Comparison of ENCODE assay signal across 1 cellular context in the genomic region with DNA sequence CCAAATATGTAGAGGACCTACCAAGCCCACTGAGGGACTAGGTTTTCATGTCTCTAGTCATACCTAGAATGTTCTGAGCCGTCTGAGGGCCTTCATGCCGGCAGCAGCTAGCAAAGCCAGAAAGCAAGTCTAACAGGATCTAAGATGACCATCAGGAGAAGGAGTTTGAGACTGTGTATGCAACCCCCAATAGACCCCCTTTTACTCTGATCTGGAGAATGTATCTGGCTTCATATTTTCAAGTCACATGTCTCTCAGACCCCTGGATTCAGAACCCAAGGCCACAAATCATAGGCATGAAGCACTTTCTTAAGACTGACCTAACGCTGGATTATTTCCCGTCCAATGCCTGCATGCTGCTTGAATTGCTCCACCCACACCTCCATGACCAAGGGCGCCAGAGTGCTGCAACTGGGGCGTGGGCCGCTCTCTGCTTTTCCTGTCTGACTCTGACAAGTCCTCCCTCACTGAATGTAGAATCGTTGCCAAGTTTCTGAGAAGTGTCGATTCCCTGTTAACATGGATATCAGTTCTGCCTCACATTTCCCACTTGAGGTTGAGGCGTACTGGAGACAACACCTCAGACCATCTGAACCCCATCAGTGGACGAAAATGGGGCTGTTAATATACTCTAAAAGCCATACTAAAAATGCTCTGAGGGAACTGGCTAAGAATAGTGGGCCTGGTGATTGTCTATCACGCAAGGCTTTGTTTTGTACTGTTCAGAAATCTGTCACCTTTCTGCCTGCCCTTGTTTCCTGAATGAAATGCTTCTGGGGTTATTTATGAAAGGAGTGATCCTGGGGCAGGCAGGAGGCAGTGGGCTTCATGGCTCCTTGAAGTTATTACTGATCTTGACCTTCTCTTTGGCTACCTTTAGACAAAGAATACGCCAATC.
TF ChIP-seq lines count a peak whose summit lies in the region.

No MANE protein-coding gene starts in this region.

TF ChIP-seq in K562, 482 proteins besides CTCF, POLR2A, EP300 and RAD21 (continued from another document and continues in another):
- TF ChIP-seq, protein P1, sequence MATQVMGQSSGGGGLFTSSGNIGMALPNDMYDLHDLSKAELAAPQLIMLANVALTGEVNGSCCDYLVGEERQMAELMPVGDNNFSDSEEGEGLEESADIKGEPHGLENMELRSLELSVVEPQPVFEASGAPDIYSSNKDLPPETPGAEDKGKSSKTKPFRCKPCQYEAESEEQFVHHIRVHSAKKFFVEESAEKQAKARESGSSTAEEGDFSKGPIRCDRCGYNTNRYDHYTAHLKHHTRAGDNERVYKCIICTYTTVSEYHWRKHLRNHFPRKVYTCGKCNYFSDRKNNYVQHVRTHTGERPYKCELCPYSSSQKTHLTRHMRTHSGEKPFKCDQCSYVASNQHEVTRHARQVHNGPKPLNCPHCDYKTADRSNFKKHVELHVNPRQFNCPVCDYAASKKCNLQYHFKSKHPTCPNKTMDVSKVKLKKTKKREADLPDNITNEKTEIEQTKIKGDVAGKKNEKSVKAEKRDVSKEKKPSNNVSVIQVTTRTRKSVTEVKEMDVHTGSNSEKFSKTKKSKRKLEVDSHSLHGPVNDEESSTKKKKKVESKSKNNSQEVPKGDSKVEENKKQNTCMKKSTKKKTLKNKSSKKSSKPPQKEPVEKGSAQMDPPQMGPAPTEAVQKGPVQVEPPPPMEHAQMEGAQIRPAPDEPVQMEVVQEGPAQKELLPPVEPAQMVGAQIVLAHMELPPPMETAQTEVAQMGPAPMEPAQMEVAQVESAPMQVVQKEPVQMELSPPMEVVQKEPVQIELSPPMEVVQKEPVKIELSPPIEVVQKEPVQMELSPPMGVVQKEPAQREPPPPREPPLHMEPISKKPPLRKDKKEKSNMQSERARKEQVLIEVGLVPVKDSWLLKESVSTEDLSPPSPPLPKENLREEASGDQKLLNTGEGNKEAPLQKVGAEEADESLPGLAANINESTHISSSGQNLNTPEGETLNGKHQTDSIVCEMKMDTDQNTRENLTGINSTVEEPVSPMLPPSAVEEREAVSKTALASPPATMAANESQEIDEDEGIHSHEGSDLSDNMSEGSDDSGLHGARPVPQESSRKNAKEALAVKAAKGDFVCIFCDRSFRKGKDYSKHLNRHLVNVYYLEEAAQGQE (CRISPR knock-in tag; IDR thresholded peaks at IDR 0.05; ENCODE audit: low read depth) = no peak
- no peak for TF ChIP-seq MAFF (IDR thresholded peaks at IDR 0.05; ENCODE audit: low read length)
- TF ChIP-seq, protein P2, sequence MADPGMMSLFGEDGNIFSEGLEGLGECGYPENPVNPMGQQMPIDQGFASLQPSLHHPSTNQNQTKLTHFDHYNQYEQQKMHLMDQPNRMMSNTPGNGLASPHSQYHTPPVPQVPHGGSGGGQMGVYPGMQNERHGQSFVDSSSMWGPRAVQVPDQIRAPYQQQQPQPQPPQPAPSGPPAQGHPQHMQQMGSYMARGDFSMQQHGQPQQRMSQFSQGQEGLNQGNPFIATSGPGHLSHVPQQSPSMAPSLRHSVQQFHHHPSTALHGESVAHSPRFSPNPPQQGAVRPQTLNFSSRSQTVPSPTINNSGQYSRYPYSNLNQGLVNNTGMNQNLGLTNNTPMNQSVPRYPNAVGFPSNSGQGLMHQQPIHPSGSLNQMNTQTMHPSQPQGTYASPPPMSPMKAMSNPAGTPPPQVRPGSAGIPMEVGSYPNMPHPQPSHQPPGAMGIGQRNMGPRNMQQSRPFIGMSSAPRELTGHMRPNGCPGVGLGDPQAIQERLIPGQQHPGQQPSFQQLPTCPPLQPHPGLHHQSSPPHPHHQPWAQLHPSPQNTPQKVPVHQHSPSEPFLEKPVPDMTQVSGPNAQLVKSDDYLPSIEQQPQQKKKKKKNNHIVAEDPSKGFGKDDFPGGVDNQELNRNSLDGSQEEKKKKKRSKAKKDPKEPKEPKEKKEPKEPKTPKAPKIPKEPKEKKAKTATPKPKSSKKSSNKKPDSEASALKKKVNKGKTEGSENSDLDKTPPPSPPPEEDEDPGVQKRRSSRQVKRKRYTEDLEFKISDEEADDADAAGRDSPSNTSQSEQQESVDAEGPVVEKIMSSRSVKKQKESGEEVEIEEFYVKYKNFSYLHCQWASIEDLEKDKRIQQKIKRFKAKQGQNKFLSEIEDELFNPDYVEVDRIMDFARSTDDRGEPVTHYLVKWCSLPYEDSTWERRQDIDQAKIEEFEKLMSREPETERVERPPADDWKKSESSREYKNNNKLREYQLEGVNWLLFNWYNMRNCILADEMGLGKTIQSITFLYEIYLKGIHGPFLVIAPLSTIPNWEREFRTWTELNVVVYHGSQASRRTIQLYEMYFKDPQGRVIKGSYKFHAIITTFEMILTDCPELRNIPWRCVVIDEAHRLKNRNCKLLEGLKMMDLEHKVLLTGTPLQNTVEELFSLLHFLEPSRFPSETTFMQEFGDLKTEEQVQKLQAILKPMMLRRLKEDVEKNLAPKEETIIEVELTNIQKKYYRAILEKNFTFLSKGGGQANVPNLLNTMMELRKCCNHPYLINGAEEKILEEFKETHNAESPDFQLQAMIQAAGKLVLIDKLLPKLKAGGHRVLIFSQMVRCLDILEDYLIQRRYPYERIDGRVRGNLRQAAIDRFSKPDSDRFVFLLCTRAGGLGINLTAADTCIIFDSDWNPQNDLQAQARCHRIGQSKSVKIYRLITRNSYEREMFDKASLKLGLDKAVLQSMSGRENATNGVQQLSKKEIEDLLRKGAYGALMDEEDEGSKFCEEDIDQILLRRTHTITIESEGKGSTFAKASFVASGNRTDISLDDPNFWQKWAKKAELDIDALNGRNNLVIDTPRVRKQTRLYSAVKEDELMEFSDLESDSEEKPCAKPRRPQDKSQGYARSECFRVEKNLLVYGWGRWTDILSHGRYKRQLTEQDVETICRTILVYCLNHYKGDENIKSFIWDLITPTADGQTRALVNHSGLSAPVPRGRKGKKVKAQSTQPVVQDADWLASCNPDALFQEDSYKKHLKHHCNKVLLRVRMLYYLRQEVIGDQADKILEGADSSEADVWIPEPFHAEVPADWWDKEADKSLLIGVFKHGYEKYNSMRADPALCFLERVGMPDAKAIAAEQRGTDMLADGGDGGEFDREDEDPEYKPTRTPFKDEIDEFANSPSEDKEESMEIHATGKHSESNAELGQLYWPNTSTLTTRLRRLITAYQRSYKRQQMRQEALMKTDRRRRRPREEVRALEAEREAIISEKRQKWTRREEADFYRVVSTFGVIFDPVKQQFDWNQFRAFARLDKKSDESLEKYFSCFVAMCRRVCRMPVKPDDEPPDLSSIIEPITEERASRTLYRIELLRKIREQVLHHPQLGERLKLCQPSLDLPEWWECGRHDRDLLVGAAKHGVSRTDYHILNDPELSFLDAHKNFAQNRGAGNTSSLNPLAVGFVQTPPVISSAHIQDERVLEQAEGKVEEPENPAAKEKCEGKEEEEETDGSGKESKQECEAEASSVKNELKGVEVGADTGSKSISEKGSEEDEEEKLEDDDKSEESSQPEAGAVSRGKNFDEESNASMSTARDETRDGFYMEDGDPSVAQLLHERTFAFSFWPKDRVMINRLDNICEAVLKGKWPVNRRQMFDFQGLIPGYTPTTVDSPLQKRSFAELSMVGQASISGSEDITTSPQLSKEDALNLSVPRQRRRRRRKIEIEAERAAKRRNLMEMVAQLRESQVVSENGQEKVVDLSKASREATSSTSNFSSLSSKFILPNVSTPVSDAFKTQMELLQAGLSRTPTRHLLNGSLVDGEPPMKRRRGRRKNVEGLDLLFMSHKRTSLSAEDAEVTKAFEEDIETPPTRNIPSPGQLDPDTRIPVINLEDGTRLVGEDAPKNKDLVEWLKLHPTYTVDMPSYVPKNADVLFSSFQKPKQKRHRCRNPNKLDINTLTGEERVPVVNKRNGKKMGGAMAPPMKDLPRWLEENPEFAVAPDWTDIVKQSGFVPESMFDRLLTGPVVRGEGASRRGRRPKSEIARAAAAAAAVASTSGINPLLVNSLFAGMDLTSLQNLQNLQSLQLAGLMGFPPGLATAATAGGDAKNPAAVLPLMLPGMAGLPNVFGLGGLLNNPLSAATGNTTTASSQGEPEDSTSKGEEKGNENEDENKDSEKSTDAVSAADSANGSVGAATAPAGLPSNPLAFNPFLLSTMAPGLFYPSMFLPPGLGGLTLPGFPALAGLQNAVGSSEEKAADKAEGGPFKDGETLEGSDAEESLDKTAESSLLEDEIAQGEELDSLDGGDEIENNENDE (IDR thresholded peaks at IDR 0.05; ENCODE audit: low read depth, low read length) = no peak
- TF ChIP-seq ZFX (CRISPR knock-in tag; IDR thresholded peaks at IDR 0.05) = no peak
- no peak for TF ChIP-seq CHD4 (IDR thresholded peaks at IDR 0.05; ENCODE audit: insufficient read depth, insufficient replicate concordance, low read depth, low read length, poor library complexity, severe bottlenecking)
- TF ChIP-seq MCM7 (IDR thresholded peaks at IDR 0.05) = no peak
- TF ChIP-seq POLR2AphosphoS2 (IDR thresholded peaks at IDR 0.05; ENCODE audit: low read length) = no peak
- no peak for TF ChIP-seq PHB2 (IDR thresholded peaks at IDR 0.05; ENCODE audit: low read depth)
- TF ChIP-seq, protein P3, sequence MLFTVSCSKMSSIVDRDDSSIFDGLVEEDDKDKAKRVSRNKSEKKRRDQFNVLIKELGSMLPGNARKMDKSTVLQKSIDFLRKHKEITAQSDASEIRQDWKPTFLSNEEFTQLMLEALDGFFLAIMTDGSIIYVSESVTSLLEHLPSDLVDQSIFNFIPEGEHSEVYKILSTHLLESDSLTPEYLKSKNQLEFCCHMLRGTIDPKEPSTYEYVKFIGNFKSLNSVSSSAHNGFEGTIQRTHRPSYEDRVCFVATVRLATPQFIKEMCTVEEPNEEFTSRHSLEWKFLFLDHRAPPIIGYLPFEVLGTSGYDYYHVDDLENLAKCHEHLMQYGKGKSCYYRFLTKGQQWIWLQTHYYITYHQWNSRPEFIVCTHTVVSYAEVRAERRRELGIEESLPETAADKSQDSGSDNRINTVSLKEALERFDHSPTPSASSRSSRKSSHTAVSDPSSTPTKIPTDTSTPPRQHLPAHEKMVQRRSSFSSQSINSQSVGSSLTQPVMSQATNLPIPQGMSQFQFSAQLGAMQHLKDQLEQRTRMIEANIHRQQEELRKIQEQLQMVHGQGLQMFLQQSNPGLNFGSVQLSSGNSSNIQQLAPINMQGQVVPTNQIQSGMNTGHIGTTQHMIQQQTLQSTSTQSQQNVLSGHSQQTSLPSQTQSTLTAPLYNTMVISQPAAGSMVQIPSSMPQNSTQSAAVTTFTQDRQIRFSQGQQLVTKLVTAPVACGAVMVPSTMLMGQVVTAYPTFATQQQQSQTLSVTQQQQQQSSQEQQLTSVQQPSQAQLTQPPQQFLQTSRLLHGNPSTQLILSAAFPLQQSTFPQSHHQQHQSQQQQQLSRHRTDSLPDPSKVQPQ (CRISPR knock-in tag; IDR thresholded peaks at IDR 0.05; ENCODE audit: borderline replicate concordance) = no peak
- no peak for TF ChIP-seq ETV1 (tag; conservative IDR thresholded peaks at IDR 0.05; ENCODE audit: low read depth)
- TF ChIP-seq KLF1 (tag; IDR thresholded peaks at IDR 0.05) = no peak
- TF ChIP-seq ATF1 (CRISPR knock-in tag; IDR thresholded peaks at IDR 0.05) = no peak
- no peak for TF ChIP-seq ATF1 (tag; IDR thresholded peaks at IDR 0.05)
- TF ChIP-seq GATAD2A (IDR thresholded peaks at IDR 0.05) = 0 out of 2 replicates have a peak, but pooled peaks have one; percentile 57
- TF ChIP-seq FUS (optimal IDR thresholded peaks at IDR 0.05; ENCODE audit: low read depth, low read length) = no peak
- TF ChIP-seq POLR2AphosphoS5 (IDR thresholded peaks at IDR 0.05; ENCODE audit: control insufficient read depth, insufficient read depth, low read depth, low read length) = no peak
- TF ChIP-seq SMAD4 (CRISPR knock-in tag; conservative IDR thresholded peaks at IDR 0.05) = no peak
- no peak for TF ChIP-seq ZNF444 (CRISPR knock-in tag; IDR thresholded peaks at IDR 0.05)
- TF ChIP-seq SIN3A (IDR thresholded peaks at IDR 0.05; ENCODE audit: borderline replicate concordance in 2 of 2, control insufficient read depth in 1 of 2, low read depth in 2 of 2, low read length in 2 of 2) = no peak
- no peak for TF ChIP-seq ZBED1 (IDR thresholded peaks at IDR 0.05)
- TF ChIP-seq, protein P4, sequence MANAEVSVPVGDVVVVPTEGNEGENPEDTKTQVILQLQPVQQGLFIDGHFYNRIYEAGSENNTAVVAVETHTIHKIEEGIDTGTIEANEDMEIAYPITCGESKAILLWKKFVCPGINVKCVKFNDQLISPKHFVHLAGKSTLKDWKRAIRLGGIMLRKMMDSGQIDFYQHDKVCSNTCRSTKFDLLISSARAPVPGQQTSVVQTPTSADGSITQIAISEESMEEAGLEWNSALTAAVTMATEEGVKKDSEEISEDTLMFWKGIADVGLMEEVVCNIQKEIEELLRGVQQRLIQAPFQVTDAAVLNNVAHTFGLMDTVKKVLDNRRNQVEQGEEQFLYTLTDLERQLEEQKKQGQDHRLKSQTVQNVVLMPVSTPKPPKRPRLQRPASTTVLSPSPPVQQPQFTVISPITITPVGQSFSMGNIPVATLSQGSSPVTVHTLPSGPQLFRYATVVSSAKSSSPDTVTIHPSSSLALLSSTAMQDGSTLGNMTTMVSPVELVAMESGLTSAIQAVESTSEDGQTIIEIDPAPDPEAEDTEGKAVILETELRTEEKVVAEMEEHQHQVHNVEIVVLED (CRISPR knock-in tag; IDR thresholded peaks at IDR 0.05) = no peak
- TF ChIP-seq SLC30A9 (CRISPR knock-in tag; IDR thresholded peaks at IDR 0.05) = no peak
- TF ChIP-seq CBX1 (IDR thresholded peaks at IDR 0.05; ENCODE audit: low read depth) = no peak
- TF ChIP-seq BCL6 (CRISPR knock-in tag; IDR thresholded peaks at IDR 0.05) = no peak
- TF ChIP-seq NR2F6 (CRISPR knock-in tag; IDR thresholded peaks at IDR 0.05) = no peak
- TF ChIP-seq SUPT5H (IDR thresholded peaks at IDR 0.05) = no peak
- TF ChIP-seq FOXJ3 (CRISPR knock-in tag; IDR thresholded peaks at IDR 0.05) = no peak
- no peak for TF ChIP-seq NR3C1 (CRISPR knock-in tag; IDR thresholded peaks at IDR 0.05)
- no peak for TF ChIP-seq ZNF311 (CRISPR knock-in tag; IDR thresholded peaks at IDR 0.05)
- TF ChIP-seq EWSR1 (IDR thresholded peaks at IDR 0.05; ENCODE audit: borderline replicate concordance, low read depth, partially characterized antibody) = no peak
- TF ChIP-seq, protein P5, sequence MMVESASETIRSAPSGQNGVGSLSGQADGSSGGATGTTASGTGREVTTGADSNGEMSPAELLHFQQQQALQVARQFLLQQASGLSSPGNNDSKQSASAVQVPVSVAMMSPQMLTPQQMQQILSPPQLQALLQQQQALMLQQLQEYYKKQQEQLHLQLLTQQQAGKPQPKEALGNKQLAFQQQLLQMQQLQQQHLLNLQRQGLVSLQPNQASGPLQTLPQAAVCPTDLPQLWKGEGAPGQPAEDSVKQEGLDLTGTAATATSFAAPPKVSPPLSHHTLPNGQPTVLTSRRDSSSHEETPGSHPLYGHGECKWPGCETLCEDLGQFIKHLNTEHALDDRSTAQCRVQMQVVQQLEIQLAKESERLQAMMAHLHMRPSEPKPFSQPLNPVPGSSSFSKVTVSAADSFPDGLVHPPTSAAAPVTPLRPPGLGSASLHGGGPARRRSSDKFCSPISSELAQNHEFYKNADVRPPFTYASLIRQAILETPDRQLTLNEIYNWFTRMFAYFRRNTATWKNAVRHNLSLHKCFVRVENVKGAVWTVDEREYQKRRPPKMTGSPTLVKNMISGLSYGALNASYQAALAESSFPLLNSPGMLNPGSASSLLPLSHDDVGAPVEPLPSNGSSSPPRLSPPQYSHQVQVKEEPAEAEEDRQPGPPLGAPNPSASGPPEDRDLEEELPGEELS (CRISPR knock-in tag; IDR thresholded peaks at IDR 0.05; ENCODE audit: borderline replicate concordance) = no peak
- no peak for TF ChIP-seq ZNF507 (tag; conservative IDR thresholded peaks at IDR 0.05)
